In genomic region chr16:1940273-1941161, GRCh38 we compare ENCODE assay signal across 1 cellular context.
TF ChIP-seq lines count a peak whose summit lies in the region.

No MANE protein-coding gene starts in this region.

TF ChIP-seq in HepG2, 621 proteins besides CTCF, POLR2A, EP300 and RAD21 (continued from another document and continues in another):
- TF ChIP-seq YY1 (IDR thresholded peaks at IDR 0.05; ENCODE audit: insufficient read depth, insufficient replicate concordance, low read depth, low read length) (no peak), BCL6 (CRISPR knock-in tag; IDR thresholded peaks at IDR 0.05) (peak; percentile 75), ZNF589 (CRISPR knock-in tag; conservative IDR thresholded peaks at IDR 0.05) (0 out of 2 replicates have a peak, but pooled peaks have one; percentile 62), TBP (CRISPR knock-in tag; IDR thresholded peaks at IDR 0.05) (no peak), ARNT2 (CRISPR knock-in tag; IDR thresholded peaks at IDR 0.05; ENCODE audit: low read depth) (peak; percentile 72), KAT2B (IDR thresholded peaks at IDR 0.05; ENCODE audit: borderline replicate concordance, low read depth, low read length) (no peak), FOXA1 (IDR thresholded peaks at IDR 0.05) (0 out of 2 replicates have a peak, but pooled peaks have one; percentile 8), FOXA1 (CRISPR knock-in tag; IDR thresholded peaks at IDR 0.05) (peak; percentile 83), SRY (CRISPR knock-in tag; IDR thresholded peaks at IDR 0.05) (peak; percentile 36; the same call in 1 of the 2 replicates), IKZF1 (IDR thresholded peaks at IDR 0.05) (no peak), ZNF414 (CRISPR knock-in tag; IDR thresholded peaks at IDR 0.05) (peak; percentile 92), ZNF33A (CRISPR knock-in tag; IDR thresholded peaks at IDR 0.05; ENCODE audit: borderline replicate concordance) (no peak), SETDB1 (CRISPR knock-in tag; IDR thresholded peaks at IDR 0.05; ENCODE audit: borderline replicate concordance) (no peak), CREM (IDR thresholded peaks at IDR 0.05) (peak; percentile 60), CREM (CRISPR knock-in tag; IDR thresholded peaks at IDR 0.05) (no peak), HMG20B (CRISPR knock-in tag; conservative IDR thresholded peaks at IDR 0.05) (peak; percentile 7; the same call in 1 of the 2 replicates), ZNF460 (CRISPR knock-in tag; IDR thresholded peaks at IDR 0.05; ENCODE audit: borderline replicate concordance) (no peak), TFE3 (CRISPR knock-in tag; IDR thresholded peaks at IDR 0.05) (peak; percentile 80), YEATS4 (CRISPR knock-in tag; IDR thresholded peaks at IDR 0.05; ENCODE audit: borderline replicate concordance) (peak; percentile 37; the same call in 1 of the 2 replicates), MYNN (CRISPR knock-in tag; IDR thresholded peaks at IDR 0.05; ENCODE audit: low read depth) (no peak; the same call in 1 of the 2 replicates), FOXP1 (IDR thresholded peaks at IDR 0.05) (no peak), FOXP1 (CRISPR knock-in tag; IDR thresholded peaks at IDR 0.05) (peak; percentile 63; the same call in 1 of the 2 replicates), CHD2 (IDR thresholded peaks at IDR 0.05; ENCODE audit: low read depth, low read length) (no peak), ZBTB20 (CRISPR knock-in tag; IDR thresholded peaks at IDR 0.05; ENCODE audit: borderline replicate concordance, low read depth) (peak; percentile 85; the same call in 1 of the 2 replicates), JUN (CRISPR knock-in tag; IDR thresholded peaks at IDR 0.05) (0 out of 2 replicates have a peak, but pooled peaks have one; percentile 13), ZNF879 (CRISPR knock-in tag; IDR thresholded peaks at IDR 0.05) (peak; percentile 66; the same call in 1 of the 2 replicates), DDIT3 (CRISPR knock-in tag; IDR thresholded peaks at IDR 0.05) (no peak), HOXA5 (CRISPR knock-in tag; IDR thresholded peaks at IDR 0.05) (peak; percentile 83), U2AF1 (optimal IDR thresholded peaks at IDR 0.05; ENCODE audit: low read depth, low read length) (peak; percentile 95), THAP11 (CRISPR knock-in tag; IDR thresholded peaks at IDR 0.05) (peak; percentile 66), TP53 (CRISPR knock-in tag; conservative IDR thresholded peaks at IDR 0.05) (peak; percentile 66; the same call in 1 of the 2 replicates), DMAP1 (CRISPR knock-in tag; IDR thresholded peaks at IDR 0.05) (peak; percentile 78), RXRB (CRISPR knock-in tag; IDR thresholded peaks at IDR 0.05; ENCODE audit: borderline replicate concordance) (peak; percentile 71), ZNF3 (CRISPR knock-in tag; IDR thresholded peaks at IDR 0.05) (no peak; the same call in 1 of the 2 replicates), ZNF652 (CRISPR knock-in tag; IDR thresholded peaks at IDR 0.05; ENCODE audit: borderline replicate concordance, low read depth) (no peak), SOX13 (IDR thresholded peaks at IDR 0.05) (0 out of 2 replicates have a peak, but pooled peaks have one; percentile 11), SOX13 (CRISPR knock-in tag; conservative IDR thresholded peaks at IDR 0.05 in 1 of 2, IDR thresholded peaks at IDR 0.05 in 1 of 2) (peak in 1 of 2 experiments; percentile 64; a peak in 1 of 4 replicates), ZNF501 (CRISPR knock-in tag; IDR thresholded peaks at IDR 0.05) (peak; percentile 83), KDM5B (CRISPR knock-in tag; IDR thresholded peaks at IDR 0.05; ENCODE audit: borderline replicate concordance) (peak; percentile 88), ZNF883 (CRISPR knock-in tag; IDR thresholded peaks at IDR 0.05; ENCODE audit: not compliant biosample characterization) (peak; percentile 61), MEIS2 (CRISPR knock-in tag; IDR thresholded peaks at IDR 0.05) (peak; percentile 61; the same call in 1 of the 2 replicates), KDM1A (CRISPR knock-in tag; IDR thresholded peaks at IDR 0.05) (no peak), ARNTL (CRISPR knock-in tag; IDR thresholded peaks at IDR 0.05) (peak; percentile 91)
- TF ChIP-seq, protein P1, sequence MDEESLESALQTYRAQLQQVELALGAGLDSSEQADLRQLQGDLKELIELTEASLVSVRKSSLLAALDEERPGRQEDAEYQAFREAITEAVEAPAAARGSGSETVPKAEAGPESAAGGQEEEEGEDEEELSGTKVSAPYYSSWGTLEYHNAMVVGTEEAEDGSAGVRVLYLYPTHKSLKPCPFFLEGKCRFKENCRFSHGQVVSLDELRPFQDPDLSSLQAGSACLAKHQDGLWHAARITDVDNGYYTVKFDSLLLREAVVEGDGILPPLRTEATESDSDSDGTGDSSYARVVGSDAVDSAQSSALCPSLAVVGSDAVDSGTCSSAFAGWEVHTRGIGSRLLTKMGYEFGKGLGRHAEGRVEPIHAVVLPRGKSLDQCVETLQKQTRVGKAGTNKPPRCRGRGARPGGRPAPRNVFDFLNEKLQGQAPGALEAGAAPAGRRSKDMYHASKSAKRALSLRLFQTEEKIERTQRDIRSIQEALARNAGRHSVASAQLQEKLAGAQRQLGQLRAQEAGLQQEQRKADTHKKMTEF (CRISPR knock-in tag; IDR thresholded peaks at IDR 0.05) = peak; percentile 55
- TF ChIP-seq, protein P2, sequence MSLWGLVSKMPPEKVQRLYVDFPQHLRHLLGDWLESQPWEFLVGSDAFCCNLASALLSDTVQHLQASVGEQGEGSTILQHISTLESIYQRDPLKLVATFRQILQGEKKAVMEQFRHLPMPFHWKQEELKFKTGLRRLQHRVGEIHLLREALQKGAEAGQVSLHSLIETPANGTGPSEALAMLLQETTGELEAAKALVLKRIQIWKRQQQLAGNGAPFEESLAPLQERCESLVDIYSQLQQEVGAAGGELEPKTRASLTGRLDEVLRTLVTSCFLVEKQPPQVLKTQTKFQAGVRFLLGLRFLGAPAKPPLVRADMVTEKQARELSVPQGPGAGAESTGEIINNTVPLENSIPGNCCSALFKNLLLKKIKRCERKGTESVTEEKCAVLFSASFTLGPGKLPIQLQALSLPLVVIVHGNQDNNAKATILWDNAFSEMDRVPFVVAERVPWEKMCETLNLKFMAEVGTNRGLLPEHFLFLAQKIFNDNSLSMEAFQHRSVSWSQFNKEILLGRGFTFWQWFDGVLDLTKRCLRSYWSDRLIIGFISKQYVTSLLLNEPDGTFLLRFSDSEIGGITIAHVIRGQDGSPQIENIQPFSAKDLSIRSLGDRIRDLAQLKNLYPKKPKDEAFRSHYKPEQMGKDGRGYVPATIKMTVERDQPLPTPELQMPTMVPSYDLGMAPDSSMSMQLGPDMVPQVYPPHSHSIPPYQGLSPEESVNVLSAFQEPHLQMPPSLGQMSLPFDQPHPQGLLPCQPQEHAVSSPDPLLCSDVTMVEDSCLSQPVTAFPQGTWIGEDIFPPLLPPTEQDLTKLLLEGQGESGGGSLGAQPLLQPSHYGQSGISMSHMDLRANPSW (CRISPR knock-in tag; IDR thresholded peaks at IDR 0.05; ENCODE audit: borderline replicate concordance) = peak; percentile 4; the same call in 1 of the 2 replicates
- TF ChIP-seq, protein P3, sequence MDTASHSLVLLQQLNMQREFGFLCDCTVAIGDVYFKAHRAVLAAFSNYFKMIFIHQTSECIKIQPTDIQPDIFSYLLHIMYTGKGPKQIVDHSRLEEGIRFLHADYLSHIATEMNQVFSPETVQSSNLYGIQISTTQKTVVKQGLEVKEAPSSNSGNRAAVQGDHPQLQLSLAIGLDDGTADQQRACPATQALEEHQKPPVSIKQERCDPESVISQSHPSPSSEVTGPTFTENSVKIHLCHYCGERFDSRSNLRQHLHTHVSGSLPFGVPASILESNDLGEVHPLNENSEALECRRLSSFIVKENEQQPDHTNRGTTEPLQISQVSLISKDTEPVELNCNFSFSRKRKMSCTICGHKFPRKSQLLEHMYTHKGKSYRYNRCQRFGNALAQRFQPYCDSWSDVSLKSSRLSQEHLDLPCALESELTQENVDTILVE (CRISPR knock-in tag; IDR thresholded peaks at IDR 0.05) = peak; percentile 40; the same call in 1 of the 2 replicates
- TF ChIP-seq, protein P4, sequence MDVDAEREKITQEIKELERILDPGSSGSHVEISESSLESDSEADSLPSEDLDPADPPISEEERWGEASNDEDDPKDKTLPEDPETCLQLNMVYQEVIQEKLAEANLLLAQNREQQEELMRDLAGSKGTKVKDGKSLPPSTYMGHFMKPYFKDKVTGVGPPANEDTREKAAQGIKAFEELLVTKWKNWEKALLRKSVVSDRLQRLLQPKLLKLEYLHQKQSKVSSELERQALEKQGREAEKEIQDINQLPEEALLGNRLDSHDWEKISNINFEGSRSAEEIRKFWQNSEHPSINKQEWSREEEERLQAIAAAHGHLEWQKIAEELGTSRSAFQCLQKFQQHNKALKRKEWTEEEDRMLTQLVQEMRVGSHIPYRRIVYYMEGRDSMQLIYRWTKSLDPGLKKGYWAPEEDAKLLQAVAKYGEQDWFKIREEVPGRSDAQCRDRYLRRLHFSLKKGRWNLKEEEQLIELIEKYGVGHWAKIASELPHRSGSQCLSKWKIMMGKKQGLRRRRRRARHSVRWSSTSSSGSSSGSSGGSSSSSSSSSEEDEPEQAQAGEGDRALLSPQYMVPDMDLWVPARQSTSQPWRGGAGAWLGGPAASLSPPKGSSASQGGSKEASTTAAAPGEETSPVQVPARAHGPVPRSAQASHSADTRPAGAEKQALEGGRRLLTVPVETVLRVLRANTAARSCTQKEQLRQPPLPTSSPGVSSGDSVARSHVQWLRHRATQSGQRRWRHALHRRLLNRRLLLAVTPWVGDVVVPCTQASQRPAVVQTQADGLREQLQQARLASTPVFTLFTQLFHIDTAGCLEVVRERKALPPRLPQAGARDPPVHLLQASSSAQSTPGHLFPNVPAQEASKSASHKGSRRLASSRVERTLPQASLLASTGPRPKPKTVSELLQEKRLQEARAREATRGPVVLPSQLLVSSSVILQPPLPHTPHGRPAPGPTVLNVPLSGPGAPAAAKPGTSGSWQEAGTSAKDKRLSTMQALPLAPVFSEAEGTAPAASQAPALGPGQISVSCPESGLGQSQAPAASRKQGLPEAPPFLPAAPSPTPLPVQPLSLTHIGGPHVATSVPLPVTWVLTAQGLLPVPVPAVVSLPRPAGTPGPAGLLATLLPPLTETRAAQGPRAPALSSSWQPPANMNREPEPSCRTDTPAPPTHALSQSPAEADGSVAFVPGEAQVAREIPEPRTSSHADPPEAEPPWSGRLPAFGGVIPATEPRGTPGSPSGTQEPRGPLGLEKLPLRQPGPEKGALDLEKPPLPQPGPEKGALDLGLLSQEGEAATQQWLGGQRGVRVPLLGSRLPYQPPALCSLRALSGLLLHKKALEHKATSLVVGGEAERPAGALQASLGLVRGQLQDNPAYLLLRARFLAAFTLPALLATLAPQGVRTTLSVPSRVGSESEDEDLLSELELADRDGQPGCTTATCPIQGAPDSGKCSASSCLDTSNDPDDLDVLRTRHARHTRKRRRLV (CRISPR knock-in tag; IDR thresholded peaks at IDR 0.05) = peak; percentile 83
- TF ChIP-seq, protein P5, sequence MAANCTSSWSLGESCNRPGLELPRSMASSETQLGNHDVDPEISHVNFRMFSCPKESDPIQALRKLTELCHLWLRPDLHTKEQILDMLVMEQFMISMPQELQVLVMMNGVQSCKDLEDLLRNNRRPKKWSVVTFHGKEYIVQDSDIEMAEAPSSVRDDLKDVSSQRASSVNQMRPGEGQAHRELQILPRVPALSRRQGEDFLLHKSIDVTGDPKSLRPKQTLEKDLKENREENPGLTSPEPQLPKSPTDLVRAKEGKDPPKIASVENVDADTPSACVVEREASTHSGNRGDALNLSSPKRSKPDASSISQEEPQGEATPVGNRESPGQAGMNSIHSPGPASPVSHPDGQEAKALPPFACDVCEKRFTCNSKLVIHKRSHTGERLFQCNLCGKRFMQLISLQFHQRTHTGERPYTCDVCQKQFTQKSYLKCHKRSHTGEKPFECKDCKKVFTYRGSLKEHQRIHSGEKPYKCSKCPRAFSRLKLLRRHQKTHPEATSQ (CRISPR knock-in tag; IDR thresholded peaks at IDR 0.05; ENCODE audit: borderline replicate concordance) = peak; percentile 54; the same call in 1 of the 2 replicates
- TF ChIP-seq, protein P6, sequence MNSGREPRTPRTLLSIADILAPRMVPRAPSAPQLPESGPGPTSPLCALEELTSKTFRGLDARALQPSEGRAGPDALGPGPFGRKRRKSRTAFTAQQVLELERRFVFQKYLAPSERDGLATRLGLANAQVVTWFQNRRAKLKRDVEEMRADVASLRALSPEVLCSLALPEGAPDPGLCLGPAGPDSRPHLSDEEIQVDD (CRISPR knock-in tag; IDR thresholded peaks at IDR 0.05; ENCODE audit: borderline replicate concordance) = no peak
